8 cellular contexts compared by ENCODE assay signal in the genomic region with DNA sequence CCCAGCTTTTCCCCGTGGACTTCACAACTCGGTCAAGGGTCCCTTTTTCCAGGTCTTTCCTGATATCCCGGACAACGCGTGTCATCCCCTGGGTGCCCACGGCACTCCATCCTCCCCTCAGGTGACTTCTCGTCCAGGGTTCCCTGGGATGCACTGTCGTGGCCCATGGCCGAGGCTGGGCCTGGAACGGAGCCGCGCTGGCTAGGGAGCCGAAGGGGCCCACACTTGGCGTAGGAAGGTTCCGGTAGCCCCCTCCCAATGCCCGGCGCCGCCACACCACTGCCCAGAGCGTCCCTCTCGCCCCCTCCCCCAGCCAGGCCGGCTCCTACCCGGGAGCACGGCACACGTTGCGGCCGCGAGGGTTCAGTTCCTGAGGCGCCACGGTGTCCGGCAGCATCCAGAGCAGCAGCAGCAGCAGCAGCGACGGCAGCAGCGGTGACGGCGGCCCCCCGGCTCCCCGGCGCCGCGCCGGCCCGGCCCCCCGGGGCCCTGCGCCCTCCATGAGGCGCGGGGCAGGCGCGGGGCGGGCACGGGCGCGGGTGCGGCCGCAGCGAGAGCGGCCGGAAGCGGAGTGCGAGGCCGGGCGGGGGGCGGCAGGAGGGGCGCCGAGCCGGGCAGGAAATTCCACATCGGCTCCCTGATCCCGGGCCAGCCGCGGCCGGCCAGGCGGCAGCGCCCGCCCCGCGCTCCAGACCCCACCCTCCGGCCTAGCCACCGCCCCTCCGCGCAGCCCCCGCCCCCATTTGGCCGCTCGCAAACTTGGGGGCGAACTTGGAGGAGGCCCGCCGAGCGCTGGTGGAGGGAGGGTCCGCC. TPM values are rescaled to one million over a fixed set of nuclear protein-coding genes. Genes with fewer than 3 reads are reported as not detected.
DNase-seq lines count a peak whose midpoint lies in the region; ATAC-seq, FAIRE-seq and TF ChIP-seq lines count a peak whose summit lies in the region.

A gene with protein sequence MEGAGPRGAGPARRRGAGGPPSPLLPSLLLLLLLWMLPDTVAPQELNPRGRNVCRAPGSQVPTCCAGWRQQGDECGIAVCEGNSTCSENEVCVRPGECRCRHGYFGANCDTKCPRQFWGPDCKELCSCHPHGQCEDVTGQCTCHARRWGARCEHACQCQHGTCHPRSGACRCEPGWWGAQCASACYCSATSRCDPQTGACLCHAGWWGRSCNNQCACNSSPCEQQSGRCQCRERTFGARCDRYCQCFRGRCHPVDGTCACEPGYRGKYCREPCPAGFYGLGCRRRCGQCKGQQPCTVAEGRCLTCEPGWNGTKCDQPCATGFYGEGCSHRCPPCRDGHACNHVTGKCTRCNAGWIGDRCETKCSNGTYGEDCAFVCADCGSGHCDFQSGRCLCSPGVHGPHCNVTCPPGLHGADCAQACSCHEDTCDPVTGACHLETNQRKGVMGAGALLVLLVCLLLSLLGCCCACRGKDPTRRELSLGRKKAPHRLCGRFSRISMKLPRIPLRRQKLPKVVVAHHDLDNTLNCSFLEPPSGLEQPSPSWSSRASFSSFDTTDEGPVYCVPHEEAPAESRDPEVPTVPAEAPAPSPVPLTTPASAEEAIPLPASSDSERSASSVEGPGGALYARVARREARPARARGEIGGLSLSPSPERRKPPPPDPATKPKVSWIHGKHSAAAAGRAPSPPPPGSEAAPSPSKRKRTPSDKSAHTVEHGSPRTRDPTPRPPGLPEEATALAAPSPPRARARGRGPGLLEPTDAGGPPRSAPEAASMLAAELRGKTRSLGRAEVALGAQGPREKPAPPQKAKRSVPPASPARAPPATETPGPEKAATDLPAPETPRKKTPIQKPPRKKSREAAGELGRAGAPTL (minus strand): TSS at position 573 of the 813 bp plus-strand sequence. CDS start 71 bp downstream, at position 502.

- no peak for ATAC-seq in GM18868 (IDR thresholded peaks at IDR 0.05; ENCODE audit: unreplicated experiment)
- no peak for ATAC-seq in HG02973 (IDR thresholded peaks at IDR 0.05; ENCODE audit: unreplicated experiment)

- H3K36me3 ChIP-seq in mammary epithelial cell (ENCODE audit: insufficient read depth, low read length): no peaks in the 10 kb centered on the region
- H3K36me3 ChIP-seq in stomach smooth muscle (ENCODE audit: control insufficient read depth in 2 of 2, insufficient read depth in 2 of 2, low read length in 2 of 2): peaks cover 4 to 5% of the 10 kb centered on the region in 2 donors

- CTCF ChIA-PET in mammary epithelial cell (lab: Charles Lee; ENCODE audit: low non-redundant PET): no interaction called here

- H3K4me1 ChIP-seq in mammary epithelial cell (ENCODE audit: insufficient read depth, low read length): peaks cover 13% of the 10 kb centered on the region
- H3K4me1 ChIP-seq in stomach smooth muscle (ENCODE audit: control insufficient read depth, insufficient read depth, low read length): peaks cover 42% of the 10 kb centered on the region

- dilution Hi-C loops in mammary epithelial cell (cut with HindIII; ENCODE audit: low sequenced_read_pairs): no loop called here

- 9% methylated on average over 20 of the region's 87 CpGs for WGBS in mammary epithelial cell (ENCODE audit: low coverage, missing lambda C conversion rate)

- H3K4me2 ChIP-seq in mammary epithelial cell (ENCODE audit: insufficient read depth, low read depth, low read length): peak within 1 kb of the TSS; percentile 73

- H3K27ac ChIP-seq in mammary epithelial cell (ENCODE audit: insufficient read depth, low read depth, low read length) (no peak within 1 kb of the TSS), stomach smooth muscle (ENCODE audit: low read length) (peak within 1 kb of the TSS; percentile 81)

- FAIRE-seq in GM19239 (lab: Jason Lieb, UNC): no peak

- H3K4me3 ChIP-seq in HFF-Myc (replicated peaks; ENCODE audit: low read depth, low read length) (peak within 1 kb of the TSS; percentile 79), mammary epithelial cell (replicated peaks in 1 of 3; ENCODE audit: insufficient read depth in 1 of 3, low read depth in 2 of 3, low read length in 3 of 3) (peak within 1 kb of the TSS in 2 of 3 experiments; percentile 27 to 30), stomach smooth muscle (ENCODE audit: low read length in 2 of 2) (peak within 1 kb of the TSS; percentile 86)

- no peaks in the 10 kb centered on the region for H4K20me1 ChIP-seq in mammary epithelial cell (ENCODE audit: insufficient read depth, low read length)

- DNase-seq in AG08396 (ENCODE audit: low spot score) (peak; percentile 93), HFF-Myc (ENCODE audit: extremely low read depth, low read depth) (no peak), mammary epithelial cell (no peak), left kidney (ENCODE audit: low read depth, low spot score) (peak; percentile 89), GM19239 (ENCODE audit: insufficient read length, low spot score) (no peak)

- peak within 1 kb of the TSS; percentile 31 for H2AFZ ChIP-seq in mammary epithelial cell (ENCODE audit: low read depth, low read length)

- TF ChIP-seq CTCF in HFF-Myc (IDR thresholded peaks at IDR 0.05; ENCODE audit: low read depth, low read length, missing control alignments) (no peak), mammary epithelial cell (conservative IDR thresholded peaks at IDR 0.05 in 1 of 2, IDR thresholded peaks at IDR 0.05 in 1 of 2; ENCODE audit: extremely low read depth in 1 of 2, insufficient read depth in 1 of 2, low read depth in 1 of 2, low read length in 2 of 2) (no peak)

- H3K27me3 ChIP-seq in mammary epithelial cell (ENCODE audit: insufficient read depth, low read length) (peaks cover 30% of the 10 kb centered on the region), stomach smooth muscle (ENCODE audit: control insufficient read depth in 1 of 2, insufficient read depth in 2 of 2, low read length in 2 of 2) (no peaks in the 10 kb centered on the region)

- no peaks in the 10 kb centered on the region for H3K9me3 ChIP-seq in mammary epithelial cell (replicated peaks; ENCODE audit: insufficient read depth, low read length)
- no peaks in the 10 kb centered on the region for H3K9me3 ChIP-seq in stomach smooth muscle (ENCODE audit: control insufficient read depth in 2 of 2, low read length in 2 of 2)

- in situ Hi-C loops in mammary epithelial cell (cut with MboI; ENCODE audit: low sequenced_read_pairs in 2 of 2): no loop called here

- no TSS peak for BruUV-seq in mammary epithelial cell (replicated peaks; lab: Mats Ljungman, UMichigan)

- intact Hi-C loops in mammary epithelial cell (cut with micrococcal nuclease): no loop called here

- H3K9ac ChIP-seq in mammary epithelial cell (ENCODE audit: insufficient read depth, low read length) (no peak within 1 kb of the TSS), stomach smooth muscle (ENCODE audit: low read length in 2 of 2) (peak within 1 kb of the TSS; percentile 81 to 89)

- H3K79me2 ChIP-seq in mammary epithelial cell (ENCODE audit: insufficient read depth, low read length): no peaks in the 10 kb centered on the region

RNA-seq across cellular contexts. Expression of the gene that starts here (rescaled TPM):
- 1 to 10 TPM; 1.1 to 1.5 TPM for total RNA-seq in mammary epithelial cell
- 0.08 TPM for polyA plus RNA-seq in mammary epithelial cell
- polyA minus RNA-seq in mammary epithelial cell: not detected

Comparison
In these comparisons a context has a peak if more than half of its experiments do, and no peak if none do; other contexts are left out.
1. DNase-seq: peak in AG08396 (single experiment) and left kidney (single experiment); none in HFF-Myc (single experiment), mammary epithelial cell (single experiment) and GM19239 (single experiment).
2. H3K4me3 ChIP-seq: peak in every context shown above with its lines; median percentile 86 in stomach smooth muscle; 79 in HFF-Myc; 28 in mammary epithelial cell.